1 cellular context compared by ENCODE assay signal in genomic region chr7:44563171-44563679, GRCh38.
TF ChIP-seq lines count a peak whose summit lies in the region.

No MANE protein-coding gene starts in this region.

TF ChIP-seq in IMR-90, 13 proteins besides CTCF, POLR2A, EP300 and RAD21:
- TF ChIP-seq RCOR1 (IDR thresholded peaks at IDR 0.05; ENCODE audit: insufficient replicate concordance, low read length) (no peak), MXI1 (IDR thresholded peaks at IDR 0.05; ENCODE audit: borderline replicate concordance, low read depth, low read length) (no peak)
